8 cellular contexts compared by ENCODE assay signal in genomic region chr14:64438181-64438839, GRCh38. TPM values are rescaled to one million over a fixed set of nuclear protein-coding genes. Genes with fewer than 3 reads are reported as not detected.
A peak's percentile ranks its signal among the peaks of the same experiment; 100 is the strongest.
DNase-seq lines count a peak whose midpoint lies in the region; ATAC-seq and TF ChIP-seq lines count a peak whose summit lies in the region.

No MANE protein-coding gene starts in this region.

- H3K27ac ChIP-seq in AG04450 (ENCODE audit: low read depth, low read length) = peak overlapping the region; percentile 66
- peak overlapping the region; percentile 11 for H3K27ac ChIP-seq in mammary epithelial cell (ENCODE audit: insufficient read depth, low read depth, low read length)

- DNase-seq in AG04450 (ENCODE audit: low read depth, low spot score) (peak; percentile 41), HS-5 (ENCODE audit: low read depth) (peak; percentile 73), mammary epithelial cell (peak; percentile 75), lung microvascular endothelial cell (ENCODE audit: low read depth in 2 of 2) (peak; percentile 33 to 70), mesenteric fat pad (ENCODE audit: low spot score) (no peak), cerebellar cortex (ENCODE audit: low spot score) (no peak), GOT3 (lab: John Stamatoyannopoulos, UW) (no peak)

- peaks cover 20% of the 10 kb centered on the region for H3K4me1 ChIP-seq in mammary epithelial cell (ENCODE audit: insufficient read depth, low read length)

- ATAC-seq in GM21367 (IDR thresholded peaks at IDR 0.05; ENCODE audit: unreplicated experiment) = no peak

- no peak overlapping the region for H2AFZ ChIP-seq in mammary epithelial cell (ENCODE audit: low read depth, low read length)

- H3K79me2 ChIP-seq in mammary epithelial cell (ENCODE audit: insufficient read depth, low read length) = no peaks in the 10 kb centered on the region

- 3% methylated on average over 3 of the region's 3 CpGs for WGBS in mammary epithelial cell (ENCODE audit: low coverage, missing lambda C conversion rate)

- H3K4me3 ChIP-seq in AG04450 (ENCODE audit: low read depth, low read length) = no peak overlapping the region
- no peak overlapping the region for H3K4me3 ChIP-seq in mammary epithelial cell (replicated peaks in 1 of 3; ENCODE audit: insufficient read depth in 1 of 3, low read depth in 2 of 3, low read length in 3 of 3)

- no peaks in the 10 kb centered on the region for H3K9me3 ChIP-seq in AG04450 (ENCODE audit: control insufficient read depth, insufficient read depth, low read length)
- no peaks in the 10 kb centered on the region for H3K9me3 ChIP-seq in mammary epithelial cell (replicated peaks; ENCODE audit: insufficient read depth, low read length)

- intact Hi-C loops in mammary epithelial cell (cut with micrococcal nuclease) = loop anchor here (10.0 kb wide), 1 partner anchor 94 kb away; no protein-coding TSS in a partner anchor

- TF ChIP-seq CTCF in AG04450 (IDR thresholded peaks at IDR 0.05; ENCODE audit: low read depth, low read length) = no peak
- no peak for TF ChIP-seq CTCF in mammary epithelial cell (conservative IDR thresholded peaks at IDR 0.05 in 1 of 2, IDR thresholded peaks at IDR 0.05 in 1 of 2; ENCODE audit: extremely low read depth in 1 of 2, insufficient read depth in 1 of 2, low read depth in 1 of 2, low read length in 2 of 2)

- no peaks in the 10 kb centered on the region for H3K27me3 ChIP-seq in AG04450 (ENCODE audit: control insufficient read depth, insufficient read depth, low read length)
- H3K27me3 ChIP-seq in mammary epithelial cell (ENCODE audit: insufficient read depth, low read length) = no peaks in the 10 kb centered on the region

- H4K20me1 ChIP-seq in mammary epithelial cell (ENCODE audit: insufficient read depth, low read length) = no peaks in the 10 kb centered on the region

- in situ Hi-C loops in mammary epithelial cell (cut with MboI; ENCODE audit: low sequenced_read_pairs in 2 of 2) = no loop called here

- POLR2A ChIA-PET in AG04450 (lab: Yijun Ruan, JAX) = interaction anchor here (0.7 kb wide), 1 partner anchor 563 kb away, joined by 3 read pairs; no protein-coding TSS in a partner anchor

- CTCF ChIA-PET in AG04450 (lab: Charles Lee) (interaction anchor here (0.6 kb wide), 1 partner anchor 219 kb away, joined by 3 read pairs; no protein-coding TSS in a partner anchor), mammary epithelial cell (lab: Charles Lee; ENCODE audit: low non-redundant PET) (no interaction called here)

- peak overlapping the region; percentile 26 for H3K4me2 ChIP-seq in mammary epithelial cell (ENCODE audit: insufficient read depth, low read depth, low read length)

- H3K9ac ChIP-seq in mammary epithelial cell (ENCODE audit: insufficient read depth, low read length) = no peak overlapping the region

- BruUV-seq in mammary epithelial cell (replicated peaks; lab: Mats Ljungman, UMichigan) = no TSS peak

- dilution Hi-C loops in mammary epithelial cell (cut with HindIII; ENCODE audit: low sequenced_read_pairs) = no loop called here

- peaks cover 32% of the 10 kb centered on the region for H3K36me3 ChIP-seq in mammary epithelial cell (ENCODE audit: insufficient read depth, low read length)

RNA-seq across cellular contexts. Expression of gene AKAP5, which starts 27.0 kb away (rescaled TPM):
- polyA plus RNA-seq in AG04450 (2011; rRNA removed) = 0.58 and 0.77 TPM in 2 replicates
- 0.60 and 0.78 TPM in 2 replicates for polyA minus RNA-seq in AG04450 (2011; rRNA and poly(A)+ RNA removed)
- under 1 TPM; 0.28 to 0.67 TPM for total RNA-seq in mammary epithelial cell
- polyA plus RNA-seq in mammary epithelial cell = 0.03 TPM
- 0.57 TPM for polyA minus RNA-seq in mammary epithelial cell
- 0.20 and 0.22 TPM in 2 replicates for total RNA-seq in lung microvascular endothelial cell
- 0.45 TPM for total RNA-seq in mesenteric fat pad

RNA-seq across cellular contexts. Expression of gene MTHFD1, which starts 50.2 kb away (rescaled TPM):
- 30.7 and 31.6 TPM in 2 replicates for polyA plus RNA-seq in AG04450 (2011; rRNA removed)
- polyA minus RNA-seq in AG04450 (2011; rRNA and poly(A)+ RNA removed) = 48.4 and 50.3 TPM in 2 replicates
- 100 to 1,000 TPM in 1 of 2 donors, 10 to 100 TPM in 1; 39.5 to 117 TPM for total RNA-seq in mammary epithelial cell
- 70.7 TPM for polyA plus RNA-seq in mammary epithelial cell
- polyA minus RNA-seq in mammary epithelial cell = 193 TPM
- 30.6 and 35.3 TPM in 2 replicates for total RNA-seq in lung microvascular endothelial cell
- total RNA-seq in mesenteric fat pad = 161 TPM

Comparison
In these comparisons a context has a peak if more than half of its experiments do, and no peak if none do; other contexts are left out.
1. DNase-seq: peak in AG04450 (single experiment), HS-5 (single experiment), mammary epithelial cell (single experiment) and lung microvascular endothelial cell (2 of 2); none in mesenteric fat pad (single experiment), cerebellar cortex (single experiment) and GOT3 (single experiment).